8 cellular contexts compared by ENCODE assay signal in the genomic region with DNA sequence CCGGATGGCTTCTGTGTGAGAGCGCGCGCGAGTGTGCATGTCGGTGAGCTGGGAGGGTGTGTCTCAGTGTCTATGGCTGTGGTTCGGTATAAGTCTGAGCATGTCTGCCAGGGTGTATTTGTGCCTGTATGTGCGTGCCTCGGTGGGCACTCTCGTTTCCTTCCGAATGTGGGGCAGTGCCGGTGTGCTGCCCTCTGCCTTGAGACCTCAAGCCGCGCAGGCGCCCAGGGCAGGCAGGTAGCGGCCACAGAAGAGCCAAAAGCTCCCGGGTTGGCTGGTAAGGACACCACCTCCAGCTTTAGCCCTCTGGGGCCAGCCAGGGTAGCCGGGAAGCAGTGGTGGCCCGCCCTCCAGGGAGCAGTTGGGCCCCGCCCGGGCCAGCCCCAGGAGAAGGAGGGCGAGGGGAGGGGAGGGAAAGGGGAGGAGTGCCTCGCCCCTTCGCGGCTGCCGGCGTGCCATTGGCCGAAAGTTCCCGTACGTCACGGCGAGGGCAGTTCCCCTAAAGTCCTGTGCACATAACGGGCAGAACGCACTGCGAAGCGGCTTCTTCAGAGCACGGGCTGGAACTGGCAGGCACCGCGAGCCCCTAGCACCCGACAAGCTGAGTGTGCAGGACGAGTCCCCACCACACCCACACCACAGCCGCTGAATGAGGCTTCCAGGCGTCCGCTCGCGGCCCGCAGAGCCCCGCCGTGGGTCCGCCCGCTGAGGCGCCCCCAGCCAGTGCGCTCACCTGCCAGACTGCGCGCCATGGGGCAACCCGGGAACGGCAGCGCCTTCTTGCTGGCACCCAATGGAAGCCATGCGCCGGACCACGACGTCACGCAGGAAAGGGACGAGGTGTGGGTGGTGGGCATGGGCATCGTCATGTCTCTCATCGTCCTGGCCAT. TPM values are rescaled to one million over a fixed set of nuclear protein-coding genes. Genes with fewer than 3 reads are reported as not detected.
DNase-seq lines count a peak whose midpoint lies in the region; ATAC-seq and TF ChIP-seq lines count a peak whose summit lies in the region.

Gene ADRB2, plus strand, starts transcription at position 530 of the 890 bp plus-strand sequence. Its CDS starts 221 bp downstream, at position 751.

- peaks cover 15% of the 10 kb centered on the region for H3K4me1 ChIP-seq in OCI-LY3 (ENCODE audit: low read length)

- 0 out of 2 replicates have a peak within 1 kb of the TSS, but pooled peaks have one; percentile 54 for H2AFZ ChIP-seq in OCI-LY3 (ENCODE audit: low read depth, low read length)

- no peak within 1 kb of the TSS for H3K27ac ChIP-seq in OCI-LY3 (ENCODE audit: low read length)

- intact Hi-C loops in CD14-positive monocyte (cut with micrococcal nuclease): loop anchor here (2.0 to 10.0 kb wide), 3 partner anchors 16 to 138 kb away; no protein-coding TSS in a partner anchor
- intact Hi-C loops in activated T-helper 1 cell treated with anti-CD3 and anti-CD28 coated beads, Interleukin-12 subunit alpha, Interleukin-12 subunit beta, Interleukin-2, Interleukin-4 antibody, amounts not matched to agents 30 ng/mL and 10 ng/mL and 1 ng/mL, durations not matched to agents 14 hours and 24 hours and 36 hours (cut with micrococcal nuclease): loop anchor here (1.0 to 10.0 kb wide), 5 partner anchors 17 to 728 kb away; partner anchors contain the start of genes CSNK1A1 and GRPEL2

- H3K9me3 ChIP-seq in OCI-LY3 (ENCODE audit: insufficient read depth, low read length): no peaks in the 10 kb centered on the region

- H3K79me2 ChIP-seq in OCI-LY3 (ENCODE audit: low read length): no peaks in the 10 kb centered on the region

- H3K4me1 Mint-ChIP-seq in CD14-positive monocyte (peaks cover 90% of the 10 kb centered on the region), naive B cell (peaks cover 50 to 65% (median 60%) of the 10 kb centered on the region in 3 donors)
- peaks cover 36% of the 10 kb centered on the region for H3K4me1 Mint-ChIP-seq in activated T-helper 1 cell treated with anti-CD3 and anti-CD28 coated beads, Interleukin-12 subunit alpha, Interleukin-12 subunit beta, Interleukin-2, Interleukin-4 antibody, amounts not matched to agents 30 ng/mL and 10 ng/mL and 1 ng/mL, durations not matched to agents 14 hours and 24 hours and 36 hours (ENCODE audit: low read depth)
- peaks cover 44% of the 10 kb centered on the region for H3K4me1 Mint-ChIP-seq in stimulated activated effector memory CD8-positive, alpha-beta T cell treated with anti-CD3 and anti-CD28 coated beads, Interleukin-12 subunit alpha, Interleukin-12 subunit beta, amount 100 ng/mL, for 72 hours

- H3K27me3 Mint-ChIP-seq in CD14-positive monocyte (ENCODE audit: low read depth in 3 of 3): no peaks in the 10 kb centered on the region
- H3K27me3 Mint-ChIP-seq in activated T-helper 1 cell treated with anti-CD3 and anti-CD28 coated beads, Interleukin-12 subunit alpha, Interleukin-12 subunit beta, Interleukin-2, Interleukin-4 antibody, amounts not matched to agents 30 ng/mL and 10 ng/mL and 1 ng/mL, durations not matched to agents 14 hours and 24 hours and 36 hours (ENCODE audit: insufficient read depth): peaks cover 64% of the 10 kb centered on the region
- no peaks in the 10 kb centered on the region for H3K27me3 Mint-ChIP-seq in naive B cell

- peaks cover 4 to 9% of the 10 kb centered on the region in 2 donors for H3K36me3 Mint-ChIP-seq in CD14-positive monocyte
- H3K36me3 Mint-ChIP-seq in activated T-helper 1 cell treated with anti-CD3 and anti-CD28 coated beads, Interleukin-12 subunit alpha, Interleukin-12 subunit beta, Interleukin-2, Interleukin-4 antibody, amounts not matched to agents 30 ng/mL and 10 ng/mL and 1 ng/mL, durations not matched to agents 14 hours and 24 hours and 36 hours (ENCODE audit: low read depth): no peaks in the 10 kb centered on the region
- no peaks in the 10 kb centered on the region for H3K36me3 Mint-ChIP-seq in naive B cell
- H3K36me3 Mint-ChIP-seq in stimulated activated effector memory CD8-positive, alpha-beta T cell treated with anti-CD3 and anti-CD28 coated beads, Interleukin-12 subunit alpha, Interleukin-12 subunit beta, amount 100 ng/mL, for 72 hours: no peaks in the 10 kb centered on the region

- H3K4me3 Mint-ChIP-seq in CD14-positive monocyte (peak within 1 kb of the TSS; percentile 86 to 96), naive B cell (peak within 1 kb of the TSS; percentile 89 to 97 (median 94))
- H3K4me3 Mint-ChIP-seq in activated T-helper 1 cell treated with anti-CD3 and anti-CD28 coated beads, Interleukin-12 subunit alpha, Interleukin-12 subunit beta, Interleukin-2, Interleukin-4 antibody, amounts not matched to agents 30 ng/mL and 10 ng/mL and 1 ng/mL, durations not matched to agents 14 hours and 24 hours and 36 hours: peak within 1 kb of the TSS; percentile 89
- peak within 1 kb of the TSS; percentile 88 for H3K4me3 Mint-ChIP-seq in stimulated activated effector memory CD8-positive, alpha-beta T cell treated with anti-CD3 and anti-CD28 coated beads, Interleukin-12 subunit alpha, Interleukin-12 subunit beta, amount 100 ng/mL, for 72 hours

- H3K9ac ChIP-seq in OCI-LY3 (ENCODE audit: low read length): peak within 1 kb of the TSS; percentile 35

- H3K4me3 ChIP-seq in OCI-LY3 (ENCODE audit: low read length): peak within 1 kb of the TSS; percentile 84

- H3K27ac Mint-ChIP-seq in CD14-positive monocyte: peak within 1 kb of the TSS; percentile 91 to 99 (median 96)
- H3K27ac Mint-ChIP-seq in activated T-helper 1 cell treated with anti-CD3 and anti-CD28 coated beads, Interleukin-12 subunit alpha, Interleukin-12 subunit beta, Interleukin-2, Interleukin-4 antibody, amounts not matched to agents 30 ng/mL and 10 ng/mL and 1 ng/mL, durations not matched to agents 14 hours and 24 hours and 36 hours: peak within 1 kb of the TSS; percentile 75
- H3K27ac Mint-ChIP-seq in naive B cell: peak within 1 kb of the TSS; percentile 85 to 98 (median 92)
- H3K27ac Mint-ChIP-seq in stimulated activated effector memory CD8-positive, alpha-beta T cell treated with anti-CD3 and anti-CD28 coated beads, Interleukin-12 subunit alpha, Interleukin-12 subunit beta, amount 100 ng/mL, for 72 hours: peak within 1 kb of the TSS; percentile 90

- H3K4me2 ChIP-seq in OCI-LY3 (ENCODE audit: low read length): peak within 1 kb of the TSS; percentile 88

- TF ChIP-seq CTCF in CD14-positive monocyte (IDR thresholded peaks at IDR 0.05): no peak
- TF ChIP-seq CTCF in OCI-LY3 (IDR thresholded peaks at IDR 0.05; ENCODE audit: low read depth, low read length): no peak; the same call in 1 of the 2 replicates

- peaks cover 82% of the 10 kb centered on the region for H3K27me3 ChIP-seq in OCI-LY3 (ENCODE audit: low read depth, low read length)

- DNase-seq in CD14-positive monocyte (ENCODE audit: low spot score) (peak; percentile 92), fibroblast of gingiva (ENCODE audit: low read depth) (peak; percentile 90), naive B cell (peak; percentile 90)
- peak; percentile 86 for DNase-seq in activated T-helper 1 cell treated with anti-CD3 and anti-CD28 coated beads, Interleukin-12 subunit alpha, Interleukin-12 subunit beta, Interleukin-2, Interleukin-4 antibody, amounts not matched to agents 30 ng/mL and 10 ng/mL and 1 ng/mL, durations not matched to agents 14 hours and 24 hours and 36 hours (ENCODE audit: low spot score)
- DNase-seq in stimulated activated effector memory CD8-positive, alpha-beta T cell treated with anti-CD3 and anti-CD28 coated beads, Interleukin-12 subunit alpha, Interleukin-12 subunit beta, amount 100 ng/mL, for 72 hours (ENCODE audit: low spot score in 2 of 2): peak; percentile 82 to 95

- H3K9me3 Mint-ChIP-seq in CD14-positive monocyte (no peaks in the 10 kb centered on the region), naive B cell (no peaks in the 10 kb centered on the region)
- no peaks in the 10 kb centered on the region for H3K9me3 Mint-ChIP-seq in activated T-helper 1 cell treated with anti-CD3 and anti-CD28 coated beads, Interleukin-12 subunit alpha, Interleukin-12 subunit beta, Interleukin-2, Interleukin-4 antibody, amounts not matched to agents 30 ng/mL and 10 ng/mL and 1 ng/mL, durations not matched to agents 14 hours and 24 hours and 36 hours
- H3K9me3 Mint-ChIP-seq in stimulated activated effector memory CD8-positive, alpha-beta T cell treated with anti-CD3 and anti-CD28 coated beads, Interleukin-12 subunit alpha, Interleukin-12 subunit beta, amount 100 ng/mL, for 72 hours: no peaks in the 10 kb centered on the region

- no peaks in the 10 kb centered on the region for H3K36me3 ChIP-seq in OCI-LY3 (replicated peaks; ENCODE audit: low read depth, low read length)

- H4K20me1 ChIP-seq in OCI-LY3 (ENCODE audit: insufficient read depth, low read length): no peaks in the 10 kb centered on the region

- peak; percentile 93 for ATAC-seq in GM19452 (IDR thresholded peaks at IDR 0.05; ENCODE audit: unreplicated experiment)
- ATAC-seq in HG03571 (IDR thresholded peaks at IDR 0.05; ENCODE audit: unreplicated experiment): peak; percentile 96
- peak; percentile 87 to 89 for ATAC-seq in naive B cell (ENCODE audit: low read depth in 2 of 2)
- ATAC-seq in stimulated activated effector memory CD8-positive, alpha-beta T cell treated with anti-CD3 and anti-CD28 coated beads, Interleukin-12 subunit alpha, Interleukin-12 subunit beta, amount 100 ng/mL, for 72 hours: peak; percentile 90

RNA-seq across cellular contexts. Expression of gene ADRB2, which starts in this region (rescaled TPM):
- polyA plus RNA-seq in CD14-positive monocyte: 10 to 100 TPM in 1 of 2 donors, 1 to 10 TPM in 1; 6.8 to 10.9 TPM
- 0.83 and 0.93 TPM in 2 replicates for total RNA-seq in activated T-helper 1 cell treated with anti-CD3 and anti-CD28 coated beads, Interleukin-12 subunit alpha, Interleukin-12 subunit beta, Interleukin-2, Interleukin-4 antibody, amounts not matched to agents 30 ng/mL and 10 ng/mL and 1 ng/mL, durations not matched to agents 14 hours and 24 hours and 36 hours
- polyA plus RNA-seq in naive B cell (ENCODE audit: low read depth in 6 of 6): 1 to 10 TPM; 1.9 to 5.1 (median 4.0) TPM

Comparison
In these comparisons a context has a peak if more than half of its experiments do, and no peak if none do; other contexts are left out.
1. Peak in DNase-seq in activated T-helper 1 cell treated with anti-CD3 and anti-CD28 coated beads, Interleukin-12 subunit alpha, Interleukin-12 subunit beta, Interleukin-2, Interleukin-4 antibody, amounts not matched to agents 30 ng/mL and 10 ng/mL and 1 ng/mL, durations not matched to agents 14 hours and 24 hours and 36 hours; RNA of the gene not detected or under 1 TPM.